ENCODE assay signal across 1 cellular context in genomic region chr20:25258463-25258805, GRCh38.
TF ChIP-seq lines count a peak whose summit lies in the region.

No MANE protein-coding gene starts in this region.

TF ChIP-seq in GM12891, 5 proteins besides CTCF, POLR2A, EP300 and RAD21:
- no peak for TF ChIP-seq POLR2AphosphoS5 (IDR thresholded peaks at IDR 0.05; ENCODE audit: low read depth, low read length)
- TF ChIP-seq TAF1 (IDR thresholded peaks at IDR 0.05; ENCODE audit: low read depth, low read length), result no peak
- no peak for TF ChIP-seq SPI1 (IDR thresholded peaks at IDR 0.05; ENCODE audit: low read depth, low read length)
- no peak for TF ChIP-seq PAX5 (IDR thresholded peaks at IDR 0.05; ENCODE audit: insufficient read depth, low read length, severe bottlenecking)
- no peak for TF ChIP-seq POU2F2 (IDR thresholded peaks at IDR 0.05; ENCODE audit: low read depth, low read length)
